Comparison of ENCODE assay signal across 23 cellular contexts in genomic region chr12:70840966-70841365, GRCh38.
"Had no signal": no experiment of that assay in that cellular context is flagged by ENCODE, and none has a peak within 500 bp of the region (broad histone marks: within the 10 kb centered on the region; RNA-seq: fewer than 3 reads in every experiment).

No MANE protein-coding gene starts in this region.

- H3K27ac Mint-ChIP-seq: activated CD4-positive, alpha-beta T cell treated with anti-CD3 and anti-CD28 coated beads, Interleukin-2, amount 10 ng/mL, durations not matched to agents 7 days and 5 days; activated CD8-positive, alpha-beta T cell treated with anti-CD3 and anti-CD28 coated beads for 36 hours; activated naive CD8-positive, alpha-beta T cell treated with anti-CD3 and anti-CD28 coated beads, Interleukin-2, amount 50 U/mL, for 24 hours; activated T-helper 1 cell treated with anti-CD3 and anti-CD28 coated beads, Interleukin-12 subunit alpha, Interleukin-12 subunit beta, Interleukin-2, Interleukin-4 antibody, amounts not matched to agents 30 ng/mL and 10 ng/mL and 1 ng/mL, durations not matched to agents 14 hours and 24 hours and 36 hours; natural killer cell; progenitor cell of endocrine pancreas had no signal

- H3K4me3 ChIP-seq: cardiac muscle cell, gastrocnemius medialis, sigmoid colon, spleen, upper lobe of left lung had no signal

- H3K4me3 Mint-ChIP-seq: activated CD4-positive, alpha-beta T cell treated with anti-CD3 and anti-CD28 coated beads, Interleukin-2, amount 10 ng/mL, durations not matched to agents 7 days and 5 days; activated CD8-positive, alpha-beta T cell treated with anti-CD3 and anti-CD28 coated beads for 36 hours; activated naive CD8-positive, alpha-beta T cell treated with anti-CD3 and anti-CD28 coated beads, Interleukin-2, amount 50 U/mL, for 24 hours; activated T-helper 1 cell treated with anti-CD3 and anti-CD28 coated beads, Interleukin-12 subunit alpha, Interleukin-12 subunit beta, Interleukin-2, Interleukin-4 antibody, amounts not matched to agents 30 ng/mL and 10 ng/mL and 1 ng/mL, durations not matched to agents 14 hours and 24 hours and 36 hours; natural killer cell had no signal

- H3K4me1 ChIP-seq: gastrocnemius medialis, sigmoid colon, spleen, upper lobe of left lung had no signal

- H3K27ac ChIP-seq: cardiac muscle cell, gastrocnemius medialis, sigmoid colon, spleen, upper lobe of left lung, VCaP had no signal

- H3K36me3 ChIP-seq: cardiac muscle cell, gastrocnemius medialis, sigmoid colon, spleen, upper lobe of left lung had no signal

- ATAC-seq: activated CD8-positive, alpha-beta T cell treated with anti-CD3 and anti-CD28 coated beads for 36 hours; activated naive CD8-positive, alpha-beta T cell treated with anti-CD3 and anti-CD28 coated beads, Interleukin-2, amount 50 U/mL, for 24 hours; esophagus mucosa; gastrocnemius medialis; natural killer cell had no signal

- H3K9me3 ChIP-seq: gastrocnemius medialis, sigmoid colon, spleen, upper lobe of left lung had no signal

- H3K4me1 Mint-ChIP-seq: activated CD4-positive, alpha-beta T cell treated with anti-CD3 and anti-CD28 coated beads, Interleukin-2, amount 10 ng/mL, durations not matched to agents 7 days and 5 days; activated naive CD8-positive, alpha-beta T cell treated with anti-CD3 and anti-CD28 coated beads, Interleukin-2, amount 50 U/mL, for 24 hours; natural killer cell had no signal

- H3K27me3 Mint-ChIP-seq: activated CD4-positive, alpha-beta T cell treated with anti-CD3 and anti-CD28 coated beads, Interleukin-2, amount 10 ng/mL, durations not matched to agents 7 days and 5 days; activated CD8-positive, alpha-beta T cell treated with anti-CD3 and anti-CD28 coated beads for 36 hours; activated naive CD8-positive, alpha-beta T cell treated with anti-CD3 and anti-CD28 coated beads, Interleukin-2, amount 50 U/mL, for 24 hours; progenitor cell of endocrine pancreas had no signal

- H3K27me3 ChIP-seq: cardiac muscle cell, gastrocnemius medialis, sigmoid colon, upper lobe of left lung had no signal

- H3K36me3 Mint-ChIP-seq: natural killer cell had no signal

- DNase-seq: activated CD4-positive, alpha-beta T cell treated with anti-CD3 and anti-CD28 coated beads, Interleukin-2, amount 10 ng/mL, durations not matched to agents 7 days and 5 days; activated CD4-positive, CD25-positive, alpha-beta regulatory T cell treated with anti-CD3 and anti-CD28 coated beads, Interleukin-2, amount 50 U/mL, for 72 hours; activated CD8-positive, alpha-beta T cell treated with anti-CD3 and anti-CD28 coated beads for 36 hours; activated gamma-delta T cell; activated naive CD4-positive, alpha-beta T cell treated with anti-CD3 and anti-CD28 coated beads, Interleukin-2, amount 50 U/mL, for 16 hours; activated naive CD8-positive, alpha-beta T cell treated with anti-CD3 and anti-CD28 coated beads, Interleukin-2, amount 50 U/mL, for 24 hours; dermis blood vessel endothelial cell; effector CD8-positive, alpha-beta T cell; gastrocnemius medialis; hypothalamus; midbrain; natural killer cell; retina; sigmoid colon; spleen; stimulated activated CD4-positive, alpha-beta T cell treated with anti-CD3 and anti-CD28 coated beads, Interleukin-4, amount 100 ng/mL, for 1 hour; stimulated activated naive CD4-positive, alpha-beta T cell treated with Interleukin-2 at 50 U/mL for 16 hours; upper lobe of left lung had no signal

- H3K9me3 Mint-ChIP-seq: activated CD4-positive, alpha-beta T cell treated with anti-CD3 and anti-CD28 coated beads, Interleukin-2, amount 10 ng/mL, durations not matched to agents 7 days and 5 days; activated CD8-positive, alpha-beta T cell treated with anti-CD3 and anti-CD28 coated beads for 36 hours; activated T-helper 1 cell treated with anti-CD3 and anti-CD28 coated beads, Interleukin-12 subunit alpha, Interleukin-12 subunit beta, Interleukin-2, Interleukin-4 antibody, amounts not matched to agents 30 ng/mL and 10 ng/mL and 1 ng/mL, durations not matched to agents 14 hours and 24 hours and 36 hours had no signal
